Comparison of ENCODE assay signal across 25 cellular contexts in the genomic region with DNA sequence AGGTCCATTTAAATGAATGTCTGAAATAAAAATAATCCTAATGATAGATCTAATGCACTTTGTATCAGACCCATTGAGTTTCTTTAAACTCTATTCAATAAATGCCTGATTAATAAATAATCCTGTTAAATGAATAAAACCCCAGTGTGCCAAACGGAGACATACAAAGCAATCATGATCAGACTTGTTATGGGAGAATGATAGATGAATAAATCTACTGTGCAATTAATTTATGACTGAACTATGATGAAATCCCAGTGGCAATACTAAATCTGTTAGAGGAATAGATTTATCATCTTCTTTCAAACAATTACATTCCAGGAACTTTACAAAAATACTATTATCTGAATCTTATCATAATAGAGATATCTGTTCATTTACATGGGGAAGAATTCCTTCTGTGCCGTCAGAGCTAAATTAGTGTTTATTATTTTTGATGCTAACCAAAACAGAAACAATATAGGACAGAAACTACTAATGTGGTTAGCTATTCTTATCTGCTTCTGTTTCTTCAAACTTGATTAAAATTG.
"Had no signal": no experiment of that assay in that cellular context is flagged by ENCODE, and none has a peak within 500 bp of the region (broad histone marks: within the 10 kb centered on the region; RNA-seq: fewer than 3 reads in every experiment).

No MANE protein-coding gene starts in this region.

- H3K4me3 ChIP-seq: ascending aorta, colonic mucosa, left ventricle myocardium inferior, sigmoid colon, smooth muscle cell, testis, vagina had no signal

- H3K36me3 Mint-ChIP-seq: activated CD4-positive, alpha-beta memory T cell treated with anti-CD3 and anti-CD28 coated beads for 36 hours; activated naive CD4-positive, alpha-beta T cell treated with anti-CD3 and anti-CD28 coated beads, Interleukin-2, amount 10 ng/mL, durations not matched to agents 7 days and 5 days; natural killer cell treated with Interleukin-12 subunit alpha and Interleukin-12 subunit beta and Interleukin-15 and Interleukin-18, amount 100 ng/mL, for 72 hours; type B pancreatic cell had no signal

- H3K36me3 ChIP-seq: ascending aorta, brain microvascular endothelial cell, colonic mucosa, left ventricle myocardium inferior, sigmoid colon, vagina had no signal

- H3K27ac ChIP-seq: ascending aorta, brain microvascular endothelial cell, colonic mucosa, foreskin keratinocyte, left ventricle myocardium inferior, sigmoid colon, testis, vagina had no signal

- ATAC-seq: foreskin keratinocyte; natural killer cell treated with Interleukin-12 subunit alpha and Interleukin-12 subunit beta and Interleukin-15 and Interleukin-18, amount 100 ng/mL, for 72 hours; T-cell had no signal

- H3K4me3 Mint-ChIP-seq: activated CD4-positive, alpha-beta memory T cell treated with anti-CD3 and anti-CD28 coated beads for 36 hours; activated naive CD4-positive, alpha-beta T cell treated with anti-CD3 and anti-CD28 coated beads, Interleukin-2, amount 10 ng/mL, durations not matched to agents 7 days and 5 days; central memory CD8-positive, alpha-beta T cell; endodermal cell; natural killer cell treated with Interleukin-12 subunit alpha and Interleukin-12 subunit beta and Interleukin-15 and Interleukin-18, amount 100 ng/mL, for 72 hours; type B pancreatic cell had no signal

- H3K27ac Mint-ChIP-seq: activated CD4-positive, alpha-beta memory T cell treated with anti-CD3 and anti-CD28 coated beads for 36 hours; activated naive CD4-positive, alpha-beta T cell treated with anti-CD3 and anti-CD28 coated beads, Interleukin-2, amount 10 ng/mL, durations not matched to agents 7 days and 5 days; endodermal cell; natural killer cell treated with Interleukin-12 subunit alpha and Interleukin-12 subunit beta and Interleukin-15 and Interleukin-18, amount 100 ng/mL, for 72 hours; progenitor cell of endocrine pancreas; T-cell; type B pancreatic cell had no signal

- H3K27me3 ChIP-seq: ascending aorta, brain microvascular endothelial cell, colonic mucosa, foreskin keratinocyte, sigmoid colon, testis, vagina had no signal

- DNase-seq: activated CD4-positive, alpha-beta memory T cell treated with anti-CD3 and anti-CD28 coated beads for 36 hours; activated CD4-positive, alpha-beta T cell treated with anti-CD3 and anti-CD28 coated beads for 4 hours; activated CD4-positive, CD25-positive, alpha-beta regulatory T cell; activated effector memory CD4-positive, alpha-beta T cell treated with Interleukin-2 at 50 U/mL for 16 hours; activated naive CD4-positive, alpha-beta T cell treated with anti-CD3 and anti-CD28 coated beads, Interleukin-2, amount 10 ng/mL, durations not matched to agents 7 days and 5 days; activated T-cell treated with anti-CD3 and anti-CD28 coated beads, Interleukin-2, amount 50 U/mL, for 48 hours; brain microvascular endothelial cell; colonic mucosa; endodermal cell; erythroblast; left ventricle myocardium inferior; retina; sigmoid colon; stimulated activated CD4-positive, alpha-beta T cell treated with anti-CD3 and anti-CD28 coated beads, Interleukin-15, amount 100 ng/mL, for 24 hours; stimulated activated CD8-positive, alpha-beta memory T cell treated with anti-CD3 and anti-CD28 coated beads, Interleukin-4, amount 100 ng/mL, for 48 hours; T-cell; testis had no signal

- H3K4me2 ChIP-seq: smooth muscle cell had no signal

- H3K4me1 ChIP-seq: ascending aorta, colonic mucosa, left ventricle myocardium inferior, sigmoid colon, testis, vagina had no signal

- H3K27me3 Mint-ChIP-seq: activated CD4-positive, alpha-beta memory T cell treated with anti-CD3 and anti-CD28 coated beads for 36 hours; activated naive CD4-positive, alpha-beta T cell treated with anti-CD3 and anti-CD28 coated beads, Interleukin-2, amount 10 ng/mL, durations not matched to agents 7 days and 5 days; central memory CD8-positive, alpha-beta T cell; natural killer cell treated with Interleukin-12 subunit alpha and Interleukin-12 subunit beta and Interleukin-15 and Interleukin-18, amount 100 ng/mL, for 72 hours; progenitor cell of endocrine pancreas; T-cell; type B pancreatic cell had no signal

- H3K9me3 Mint-ChIP-seq: activated CD4-positive, alpha-beta memory T cell treated with anti-CD3 and anti-CD28 coated beads for 36 hours; activated naive CD4-positive, alpha-beta T cell treated with anti-CD3 and anti-CD28 coated beads, Interleukin-2, amount 10 ng/mL, durations not matched to agents 7 days and 5 days; central memory CD8-positive, alpha-beta T cell; endodermal cell; natural killer cell treated with Interleukin-12 subunit alpha and Interleukin-12 subunit beta and Interleukin-15 and Interleukin-18, amount 100 ng/mL, for 72 hours; T-cell; type B pancreatic cell had no signal

- H3K9me3 ChIP-seq: ascending aorta, colonic mucosa, left ventricle myocardium inferior, sigmoid colon, testis, vagina had no signal
